In genomic region chr4:177385576-177386320, GRCh38 we compare ENCODE assay signal across 16 cellular contexts.
"Had no signal": no experiment of that assay in that cellular context is flagged by ENCODE, and none has a peak within 500 bp of the region (broad histone marks: within the 10 kb centered on the region; RNA-seq: fewer than 3 reads in every experiment).

No MANE protein-coding gene starts in this region.

- H3K27me3 ChIP-seq: body of pancreas, dorsolateral prefrontal cortex had no signal

- H3K27ac ChIP-seq: body of pancreas, dorsolateral prefrontal cortex, epithelial cell of prostate, heart right ventricle, left lung, parathyroid adenoma, tibial artery, VCaP had no signal

- H3K79me2 ChIP-seq: parathyroid adenoma had no signal

- H3K36me3 ChIP-seq: heart right ventricle, left lung, tibial artery had no signal

- H2AFZ ChIP-seq: parathyroid adenoma had no signal

- H3K9me3 ChIP-seq: body of pancreas, heart right ventricle, left lung, tibial artery had no signal

- H3K36me3 Mint-ChIP-seq: activated naive CD8-positive, alpha-beta T cell treated with anti-CD3 and anti-CD28 coated beads for 36 hours; mesothelial cell of epicardium; natural killer cell treated with Interleukin-12 subunit alpha and Interleukin-12 subunit beta and Interleukin-15 and Interleukin-18, amount 100 ng/mL, for 72 hours had no signal

- H3K4me3 ChIP-seq: body of pancreas, dorsolateral prefrontal cortex, heart right ventricle, left lung, tibial artery had no signal

- H3K9me3 Mint-ChIP-seq: activated naive CD8-positive, alpha-beta T cell treated with anti-CD3 and anti-CD28 coated beads for 36 hours; natural killer cell treated with Interleukin-12 subunit alpha and Interleukin-12 subunit beta and Interleukin-15 and Interleukin-18, amount 100 ng/mL, for 72 hours had no signal

- DNase-seq: activated CD4-positive, alpha-beta T cell treated with anti-CD3 and anti-CD28 coated beads, Interleukin-2, amount 50 U/mL, for 48 hours; activated naive CD8-positive, alpha-beta T cell treated with anti-CD3 and anti-CD28 coated beads for 36 hours; amygdala; body of pancreas; caudate nucleus; dorsolateral prefrontal cortex; heart right ventricle; left lung; stimulated activated naive CD8-positive, alpha-beta T cell treated with anti-CD3 and anti-CD28 coated beads, Interleukin-15, Interleukin-2, amounts not matched to agents 100 U/mL and 50 U/mL, for 24 hours; substantia nigra; tibial artery had no signal

- H3K27ac Mint-ChIP-seq: activated naive CD8-positive, alpha-beta T cell treated with anti-CD3 and anti-CD28 coated beads for 36 hours; mesothelial cell of epicardium; natural killer cell treated with Interleukin-12 subunit alpha and Interleukin-12 subunit beta and Interleukin-15 and Interleukin-18, amount 100 ng/mL, for 72 hours had no signal

- H3K9ac ChIP-seq: parathyroid adenoma had no signal

- H3K27me3 Mint-ChIP-seq: activated naive CD8-positive, alpha-beta T cell treated with anti-CD3 and anti-CD28 coated beads for 36 hours had no signal

- H3K4me1 ChIP-seq: body of pancreas, left lung, parathyroid adenoma had no signal

- ATAC-seq: body of pancreas; heart right ventricle; natural killer cell treated with Interleukin-12 subunit alpha and Interleukin-12 subunit beta and Interleukin-15 and Interleukin-18, amount 100 ng/mL, for 72 hours; stimulated activated naive CD8-positive, alpha-beta T cell treated with anti-CD3 and anti-CD28 coated beads, Interleukin-15, Interleukin-2, amounts not matched to agents 100 U/mL and 50 U/mL, for 24 hours had no signal

- H3K4me3 Mint-ChIP-seq: activated naive CD8-positive, alpha-beta T cell treated with anti-CD3 and anti-CD28 coated beads for 36 hours; mesothelial cell of epicardium; natural killer cell treated with Interleukin-12 subunit alpha and Interleukin-12 subunit beta and Interleukin-15 and Interleukin-18, amount 100 ng/mL, for 72 hours had no signal
